Comparison of ENCODE assay signal across 26 cellular contexts in genomic region chr16:82220541-82220940, GRCh38.
"Had no signal": no experiment of that assay in that cellular context is flagged by ENCODE, and none has a peak within 500 bp of the region (broad histone marks: within the 10 kb centered on the region; RNA-seq: fewer than 3 reads in every experiment).

No MANE protein-coding gene starts in this region.

- H3K9me3 ChIP-seq: breast epithelium, MG63, SJSA1 had no signal

- H3K4me1 ChIP-seq: breast epithelium, SJSA1 had no signal

- H3K27me3 ChIP-seq: breast epithelium, MG63 had no signal

- ATAC-seq: activated CD4-positive, CD25-positive, alpha-beta regulatory T cell treated with anti-CD3 and anti-CD28 coated beads, Interleukin-2, amount 50 U/mL, for 24 hours; activated CD8-positive, alpha-beta T cell treated with anti-CD3 and anti-CD28 coated beads for 36 hours; activated T-cell treated with anti-CD3 and anti-CD28 coated beads, Interleukin-2, amount 50 U/mL, for 72 hours; Panc1; SK-N-SH treated with all-trans-retinoic acid at 6 μM for 48 hours had no signal

- DNase-seq: activated CD4-positive, alpha-beta T cell treated with anti-CD3 and anti-CD28 coated beads for 4 hours; activated CD8-positive, alpha-beta memory T cell treated with anti-CD3 and anti-CD28 coated beads, Interleukin-2, amount 50 U/mL, for 4 hours; activated CD8-positive, alpha-beta T cell treated with anti-CD3 and anti-CD28 coated beads for 36 hours; activated naive CD4-positive, alpha-beta T cell treated with anti-CD3 and anti-CD28 coated beads, Interleukin-2, amount 50 U/mL, for 16 hours; activated naive CD8-positive, alpha-beta T cell treated with anti-CD3 and anti-CD28 coated beads, Interleukin-2, amount 10 ng/mL, durations not matched to agents 7 days and 5 days; activated T-cell treated with anti-CD3 and anti-CD28 coated beads, Interleukin-2, amount 50 U/mL, for 72 hours; aorta; MG63; MV-4-11; NCI-H1092 treated with DMSO at 0.1 percent for 48 hours; NCI-H1417 treated with DMSO at 0.1 percent for 48 hours; NCI-H1694; NCI-H2029; NCI-H2107; NCI-H2171 treated with DMSO at 0.1 percent for 48 hours; NCI-H226; NCI-H526 treated with DMSO at 0.1 percent for 48 hours; NCI-H82; OCI-M1; RPMI8226; SHP77 had no signal

- H3K27ac ChIP-seq: breast epithelium, SJSA1 had no signal

- H3K36me3 ChIP-seq: breast epithelium, MG63, SJSA1 had no signal

- H3K4me3 ChIP-seq: breast epithelium, MG63, SJSA1 had no signal
